Comparison of ENCODE assay signal across 9 cellular contexts in genomic region chr3:32432711-32433530, GRCh38. TPM values are rescaled to one million over a fixed set of nuclear protein-coding genes. Genes with fewer than 3 reads are reported as not detected.
DNase-seq lines count a peak whose midpoint lies in the region; ATAC-seq and TF ChIP-seq lines count a peak whose summit lies in the region.
"Had no signal": no experiment of that assay in that cellular context is flagged by ENCODE, and none has a peak within 500 bp of the region (broad histone marks: within the 10 kb centered on the region; RNA-seq: fewer than 3 reads in every experiment).

No MANE protein-coding gene starts in this region.

- peaks cover 24% of the 10 kb centered on the region for H3K36me3 Mint-ChIP-seq in activated CD8-positive, alpha-beta T cell treated with anti-CD3 and anti-CD28 coated beads for 36 hours (ENCODE audit: low read depth)
- H3K36me3 Mint-ChIP-seq in HFFc6 (ENCODE audit: low read depth), result no peaks in the 10 kb centered on the region

- H3K27ac Mint-ChIP-seq in activated CD8-positive, alpha-beta T cell treated with anti-CD3 and anti-CD28 coated beads for 36 hours, result peak overlapping the region; percentile 100
- no peak overlapping the region for H3K27ac Mint-ChIP-seq in HFFc6

- H3K9me3 ChIP-seq in psoas muscle, result no peaks in the 10 kb centered on the region
- H3K9me3 ChIP-seq: thoracic aorta had no signal

- 52 to 65% (median 53%) methylated on average over 12 of the region's 12 CpGs for WGBS in psoas muscle, 3 donors

- CTCF ChIA-PET in activated CD8-positive, alpha-beta T cell treated with anti-CD3 and anti-CD28 coated beads for 36 hours (lab: Charles Lee), result interaction anchor here (0.7 to 3.2 kb wide), 9 partner anchors 9 to 136 kb away, joined by 3 to 23 read pairs (median 5); partner anchors contain the start of gene CMTM7

- no peaks in the 10 kb centered on the region for H3K36me3 ChIP-seq in psoas muscle (ENCODE audit: insufficient read depth in 1 of 2, low read depth in 1 of 2)
- H3K36me3 ChIP-seq: thoracic aorta had no signal

- peaks cover 5% of the 10 kb centered on the region for H3K4me1 ChIP-seq in psoas muscle

- peak; percentile 74 for DNase-seq in activated CD8-positive, alpha-beta T cell treated with anti-CD3 and anti-CD28 coated beads for 36 hours
- DNase-seq in psoas muscle (no peak), HFFc6 (no peak), occipital lobe (lab: John Stamatoyannopoulos, UW) (no peak)

- no peaks in the 10 kb centered on the region for H3K27me3 ChIP-seq in psoas muscle (ENCODE audit: insufficient read depth in 3 of 3, low read length in 2 of 3)

- peaks cover 84% of the 10 kb centered on the region for H3K4me1 Mint-ChIP-seq in activated CD8-positive, alpha-beta T cell treated with anti-CD3 and anti-CD28 coated beads for 36 hours (ENCODE audit: low read depth)
- H3K4me1 Mint-ChIP-seq in HFFc6 (ENCODE audit: low read depth), result peaks cover 16% of the 10 kb centered on the region

- POLR2A ChIA-PET in activated CD8-positive, alpha-beta T cell treated with anti-CD3 and anti-CD28 coated beads for 36 hours (lab: Charles Lee), result interaction anchor here (0.6 to 3.5 kb wide), 15 partner anchors 9 to 68 kb away, joined by 3 to 34 read pairs (median 3); partner anchors contain the start of gene CMTM7

- no peak overlapping the region for H3K4me3 ChIP-seq in psoas muscle
- H3K4me3 ChIP-seq: thoracic aorta had no signal

- ATAC-seq in GM19025 (IDR thresholded peaks at IDR 0.05; ENCODE audit: low read depth, unreplicated experiment) (peak; percentile 45), HG02885 (IDR thresholded peaks at IDR 0.05; ENCODE audit: poor library complexity, unreplicated experiment) (peak; percentile 43), psoas muscle (peak; percentile 83 to 93 (median 92)), HG02970 (IDR thresholded peaks at IDR 0.05; ENCODE audit: low FRiP score, unreplicated experiment) (no peak), GM19023 (IDR thresholded peaks at IDR 0.05; ENCODE audit: unreplicated experiment) (no peak)
- ATAC-seq in activated CD8-positive, alpha-beta T cell treated with anti-CD3 and anti-CD28 coated beads for 36 hours, result peak; percentile 53

- no peaks in the 10 kb centered on the region for H3K9me3 Mint-ChIP-seq in activated CD8-positive, alpha-beta T cell treated with anti-CD3 and anti-CD28 coated beads for 36 hours
- no peaks in the 10 kb centered on the region for H3K9me3 Mint-ChIP-seq in HFFc6

- H3K4me3 Mint-ChIP-seq in activated CD8-positive, alpha-beta T cell treated with anti-CD3 and anti-CD28 coated beads for 36 hours, result peak overlapping the region; percentile 77
- no peak overlapping the region for H3K4me3 Mint-ChIP-seq in HFFc6

- peak overlapping the region; percentile 9 for H3K27ac ChIP-seq in psoas muscle
- H3K27ac ChIP-seq: thoracic aorta had no signal

- no peaks in the 10 kb centered on the region for H3K27me3 Mint-ChIP-seq in activated CD8-positive, alpha-beta T cell treated with anti-CD3 and anti-CD28 coated beads for 36 hours
- no peaks in the 10 kb centered on the region; the same call in 1 of the 2 replicates for H3K27me3 Mint-ChIP-seq in HFFc6 (ENCODE audit: insufficient read depth)

- intact Hi-C loops in activated CD8-positive, alpha-beta T cell treated with anti-CD3 and anti-CD28 coated beads for 36 hours (cut with micrococcal nuclease), result no loop called here
- intact Hi-C loops in psoas muscle (cut with DNase I), result no loop called here

- no peak for TF ChIP-seq CTCF in activated CD8-positive, alpha-beta T cell treated with anti-CD3 and anti-CD28 coated beads for 36 hours (IDR thresholded peaks at IDR 0.05)
- TF ChIP-seq CTCF in psoas muscle (IDR thresholded peaks at IDR 0.05), result no peak
- TF ChIP-seq CTCF in HFFc6 (IDR thresholded peaks at IDR 0.05), result no peak

RNA-seq across cellular contexts. Expression of gene CMTM7, which starts 41.3 kb away (rescaled TPM):
- total RNA-seq in activated CD8-positive, alpha-beta T cell treated with anti-CD3 and anti-CD28 coated beads for 36 hours, result 10 to 100 TPM; 36.1 to 37.2 TPM
- 10 to 100 TPM in 1 of 4 donors, 1 to 10 TPM in 3; 2.6 to 18.5 (median 6.1) TPM for total RNA-seq in psoas muscle
- 1 to 10 TPM in 2 of 3 donors, under 1 TPM in 1; 0.65 to 2.6 (median 1.9) TPM for polyA plus RNA-seq in psoas muscle
- total RNA-seq in HFFc6 (2021; fragmentation: NEBNext Ultra II Directional; extraction: Animal tissue kit (Norgen Biotek cat#: 25700)), result 10 to 100 TPM; 10.1 to 17.7 (median 15.7) TPM
- total RNA-seq in occipital lobe, result 0.31 TPM

Comparison
In these comparisons a context has a peak if more than half of its experiments do, and no peak if none do; other contexts are left out.
1. ATAC-seq: peak in GM19025 (single experiment), HG02885 (single experiment), activated CD8-positive, alpha-beta T cell treated with anti-CD3 and anti-CD28 coated beads for 36 hours (single experiment) and psoas muscle (4 of 4); none in HG02970 (single experiment) and GM19023 (single experiment).